18 cellular contexts compared by ENCODE assay signal in the genomic region with DNA sequence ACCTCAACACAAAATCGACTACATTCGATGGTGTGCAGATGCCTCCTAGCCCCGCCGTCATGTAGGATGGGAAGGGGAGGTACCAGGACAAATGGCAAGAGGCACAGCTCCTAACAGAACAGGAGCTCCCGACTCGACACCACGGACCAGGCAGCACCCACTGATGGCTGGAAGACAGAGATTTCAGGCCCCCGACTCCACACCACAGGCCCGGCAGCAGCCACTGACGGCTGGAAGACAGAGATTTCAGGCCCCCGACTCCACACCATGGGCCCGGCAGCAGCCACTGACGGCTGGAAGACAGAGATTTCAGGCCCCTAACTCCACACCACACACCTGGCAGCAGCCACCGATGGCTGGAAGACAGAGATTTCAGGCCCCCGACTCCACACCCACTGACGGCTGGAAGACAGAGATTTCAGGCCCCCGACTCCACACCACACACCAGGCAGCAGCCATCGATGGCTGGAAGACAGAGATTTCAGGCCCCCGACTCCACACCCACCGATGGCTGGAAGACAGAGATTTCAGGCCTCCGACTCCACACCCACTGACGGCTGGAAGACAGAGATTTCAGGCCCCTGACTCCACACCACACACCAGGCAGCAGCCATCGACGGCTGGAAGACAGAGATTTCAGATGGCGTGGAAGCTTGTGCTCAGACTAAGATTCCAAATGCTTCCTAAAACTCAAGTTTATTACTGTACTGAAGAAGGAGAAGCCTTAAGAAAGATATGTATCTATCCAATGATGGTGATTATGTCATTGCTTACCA.
DNase-seq lines count a peak whose midpoint lies in the region; ATAC-seq lines count a peak whose summit lies in the region.
"Had no signal": no experiment of that assay in that cellular context is flagged by ENCODE, and none has a peak within 500 bp of the region (broad histone marks: within the 10 kb centered on the region; RNA-seq: fewer than 3 reads in every experiment).

No MANE protein-coding gene starts in this region.

- no peaks in the 10 kb centered on the region for H3K9me3 ChIP-seq in CD8-positive, alpha-beta memory T cell (ENCODE audit: low read length)
- H3K9me3 ChIP-seq: ascending aorta, esophagus squamous epithelium, heart right ventricle, left lung, psoas muscle, tibial nerve had no signal

- H3K36me3 Mint-ChIP-seq in CD8-positive, alpha-beta memory T cell: peaks cover 0 to 5% (median 2%) of the 10 kb centered on the region in 3 donors
- peaks cover 5% of the 10 kb centered on the region for H3K36me3 Mint-ChIP-seq in IgD-negative memory B cell

- ATAC-seq in GM19043 (IDR thresholded peaks at IDR 0.05; ENCODE audit: low read depth, unreplicated experiment) (peak; percentile 6), HG03520 (IDR thresholded peaks at IDR 0.05; ENCODE audit: unreplicated experiment) (no peak)
- ATAC-seq: heart right ventricle, left lung, Panc1, psoas muscle had no signal

- POLR2A ChIA-PET in CD8-positive, alpha-beta memory T cell (lab: Charles Lee): interaction anchor here (0.9 to 1.1 kb wide), 2 partner anchors 19 to 316 kb away, joined by 3 to 5 read pairs; a partner anchor contains a TSS

- CTCF ChIA-PET in CD8-positive, alpha-beta memory T cell (lab: Charles Lee): interaction anchor here (1.6 kb wide), 1 partner anchor 9 kb away, joined by 4 read pairs; no protein-coding TSS in a partner anchor

- H3K4me3 ChIP-seq in CD8-positive, alpha-beta memory T cell (ENCODE audit: low read length): no peak overlapping the region
- H3K4me3 ChIP-seq: ascending aorta, esophagus squamous epithelium, heart right ventricle, left lung, psoas muscle, tibial nerve had no signal

- no peaks in the 10 kb centered on the region for H3K27me3 ChIP-seq in CD8-positive, alpha-beta memory T cell (ENCODE audit: insufficient read depth, low read length, poor library complexity, severe bottlenecking)
- H3K27me3 ChIP-seq: ascending aorta, esophagus squamous epithelium, heart right ventricle, left lung, tibial nerve had no signal

- peak overlapping the region; percentile 22 to 75 (median 63) for H3K4me3 Mint-ChIP-seq in CD8-positive, alpha-beta memory T cell
- H3K4me3 Mint-ChIP-seq in IgD-negative memory B cell: peak overlapping the region in 1 of 4 donors; percentile 60
- H3K4me3 Mint-ChIP-seq: dendritic cell treated with granulocyte-macrophage colony-stimulating factor and Interleukin-4, amounts not matched to agents 40 ng/mL and 50 ng/mL, for 4 days had no signal

- peaks cover 48% of the 10 kb centered on the region for H3K4me1 ChIP-seq in CD8-positive, alpha-beta memory T cell (ENCODE audit: insufficient read depth, low read length)
- H3K4me1 ChIP-seq: ascending aorta, esophagus squamous epithelium, psoas muscle, tibial nerve had no signal

- DNase-seq in CD8-positive, alpha-beta memory T cell: no peak
- DNase-seq in islet precursor cell: peak; percentile 27
- no peak for DNase-seq in activated effector memory CD4-positive, alpha-beta T cell treated with Interleukin-2 at 50 U/mL for 16 hours
- DNase-seq in substantia nigra (lab: John Stamatoyannopoulos, UW): no peak
- DNase-seq in activated gamma-delta T cell (lab: John Stamatoyannopoulos, UW): no peak
- DNase-seq: esophagus squamous epithelium, heart right ventricle, left lung, NCI-H524 treated with DMSO at 0.1 percent for 48 hours, psoas muscle, WERI-Rb-1 had no signal

- no peaks in the 10 kb centered on the region for H3K9me3 Mint-ChIP-seq in CD8-positive, alpha-beta memory T cell
- no peaks in the 10 kb centered on the region for H3K9me3 Mint-ChIP-seq in IgD-negative memory B cell
- H3K9me3 Mint-ChIP-seq: dendritic cell treated with granulocyte-macrophage colony-stimulating factor and Interleukin-4, amounts not matched to agents 40 ng/mL and 50 ng/mL, for 4 days had no signal

- H3K27ac ChIP-seq in CD8-positive, alpha-beta memory T cell (ENCODE audit: low read depth, low read length): no peak overlapping the region
- no peak overlapping the region for H3K27ac ChIP-seq in substantia nigra (ENCODE audit: low read depth, low read length, poor library complexity, severe bottlenecking)
- H3K27ac ChIP-seq: ascending aorta, esophagus squamous epithelium, heart right ventricle, left lung, psoas muscle, tibial nerve, WERI-Rb-1 had no signal

- H3K36me3 ChIP-seq in CD8-positive, alpha-beta memory T cell (ENCODE audit: insufficient read depth, low read length): no peaks in the 10 kb centered on the region

- H3K27ac Mint-ChIP-seq in CD8-positive, alpha-beta memory T cell: peak overlapping the region in 7 of 8 donors; percentile 15 to 87 (median 84)
- H3K27ac Mint-ChIP-seq in IgD-negative memory B cell: peak overlapping the region in 2 of 3 donors; percentile 4 to 16
- H3K27ac Mint-ChIP-seq: dendritic cell treated with granulocyte-macrophage colony-stimulating factor and Interleukin-4, amounts not matched to agents 40 ng/mL and 50 ng/mL, for 4 days had no signal

- peaks cover 10 to 34% (median 30%) of the 10 kb centered on the region in 3 donors for H3K4me1 Mint-ChIP-seq in CD8-positive, alpha-beta memory T cell
- H3K4me1 Mint-ChIP-seq in IgD-negative memory B cell: peaks cover 5 to 16% (median 11%) of the 10 kb centered on the region in 3 donors

- no peaks in the 10 kb centered on the region for H3K27me3 Mint-ChIP-seq in CD8-positive, alpha-beta memory T cell
- H3K27me3 Mint-ChIP-seq in IgD-negative memory B cell: no peaks in the 10 kb centered on the region
